ENCODE assay signal across 8 cellular contexts in genomic region chr17:51641999-51642398, GRCh38.
"Had no signal": no experiment of that assay in that cellular context is flagged by ENCODE, and none has a peak within 500 bp of the region (broad histone marks: within the 10 kb centered on the region; RNA-seq: fewer than 3 reads in every experiment).

No MANE protein-coding gene starts in this region.

- H3K36me3 ChIP-seq: HAP-1 had no signal

- ATAC-seq: HCT116 had no signal

- H3K4me1 ChIP-seq: HAP-1 had no signal

- H3K27ac ChIP-seq: GM23248 had no signal

- DNase-seq: GM23248, GOT3, H7, H9, HCEC 1CT, HFFc6 had no signal

- H3K9me3 ChIP-seq: HAP-1 had no signal

- H2AFZ ChIP-seq: GM23248 had no signal

- H3K9me3 Mint-ChIP-seq: H9 had no signal

- H3K4me3 Mint-ChIP-seq: H9, HFFc6 had no signal

- H3K27ac Mint-ChIP-seq: H9, HFFc6 had no signal

- H3K4me3 ChIP-seq: GM23248, HAP-1 had no signal
